Comparison of ENCODE assay signal across 24 cellular contexts in the genomic region with DNA sequence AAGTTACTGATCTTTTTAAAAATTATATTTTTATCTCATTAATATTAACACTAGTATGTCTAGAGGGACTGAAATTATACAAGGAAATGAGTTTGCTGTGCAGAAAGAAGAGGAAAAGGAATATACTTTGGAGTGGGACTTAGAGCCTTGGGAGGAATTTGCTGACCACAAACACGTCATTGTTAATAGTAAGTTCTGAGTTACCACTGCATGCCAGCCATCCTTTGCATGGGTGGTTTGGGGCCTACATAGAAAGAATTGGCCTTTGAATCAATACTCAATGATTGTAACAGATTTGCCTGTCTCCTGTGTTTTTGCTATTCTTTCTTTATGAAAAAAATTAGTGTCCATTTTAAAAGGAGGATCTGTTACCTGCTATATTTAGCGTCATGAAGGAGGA.
A peak's percentile ranks its signal among the peaks of the same experiment; 100 is the strongest.
DNase-seq lines count a peak whose midpoint lies in the region; FAIRE-seq lines count a peak whose summit lies in the region.
"Had no signal": no experiment of that assay in that cellular context is flagged by ENCODE, and none has a peak within 500 bp of the region (broad histone marks: within the 10 kb centered on the region; RNA-seq: fewer than 3 reads in every experiment).

No MANE protein-coding gene starts in this region.

- peak; percentile 36 for DNase-seq in AG08396 (ENCODE audit: low spot score)
- peak; percentile 42 for DNase-seq in H4 (ENCODE audit: low spot score)
- peak in 1 of 2 experiments; percentile 28 for DNase-seq in SJSA1 (ENCODE audit: low read depth in 1 of 2, low spot score in 2 of 2)
- DNase-seq in renal cortical epithelial cell (ENCODE audit: low read depth) = peak; percentile 20
- no peak for DNase-seq in anterior cingulate cortex (lab: John Stamatoyannopoulos, UW)
- no peak for DNase-seq in RCC 7860 (ENCODE audit: low spot score)
- no peak for DNase-seq in cerebellar cortex (ENCODE audit: low spot score)
- DNase-seq in DMS53 treated with DMSO at 0.1 percent for 48 hours (lab: John Stamatoyannopoulos, UW; ENCODE audit: unreplicated experiment) = no peak
- DNase-seq: 8988T; AML-193; C1 segment of cervical spinal cord; Caco-2; CD4-positive, alpha-beta memory T cell; DMS79 treated with DMSO at 0.1 percent for 48 hours; GOT3; HCEC 1CT; NCI-H1092; NCI-H1417 treated with DMSO at 0.1 percent for 48 hours; NCI-H1694 treated with DMSO at 0.1 percent for 48 hours; NCI-H2081; NCI-H2227 treated with DMSO at 0.1 percent for 48 hours; NCI-H526 treated with DMSO at 0.1 percent for 48 hours; SIG-M5 had no signal

- no peaks in the 10 kb centered on the region for H3K36me3 ChIP-seq in SJSA1

- no peaks in the 10 kb centered on the region for H3K27me3 ChIP-seq in SJSA1 (replicated peaks)

- no peak for FAIRE-seq in RCC 7860 (lab: Jason Lieb, UNC)

- no peak overlapping the region for H3K4me3 ChIP-seq in SJSA1

- peaks cover 16% of the 10 kb centered on the region for H3K4me1 ChIP-seq in SJSA1 (replicated peaks)

- H3K9me3 ChIP-seq in SJSA1 (replicated peaks) = no peaks in the 10 kb centered on the region

- 0 out of 2 replicates have a peak overlapping the region, but pooled peaks have one; percentile 4 for H3K27ac ChIP-seq in SJSA1
- H3K27ac ChIP-seq: KMS-11 had no signal

Comparison
In these comparisons a context has a peak if more than half of its experiments do, and no peak if none do; other contexts are left out.
1. DNase-seq: peak in AG08396 (single experiment), H4 (single experiment) and renal cortical epithelial cell (single experiment); none in anterior cingulate cortex (0 of 58), RCC 7860 (single experiment), cerebellar cortex (single experiment) and DMS53 treated with DMSO at 0.1 percent for 48 hours (single experiment).